12 cellular contexts compared by ENCODE assay signal in genomic region chr2:75055820-75056675, GRCh38.
DNase-seq lines count a peak whose midpoint lies in the region; ATAC-seq and TF ChIP-seq lines count a peak whose summit lies in the region.
"Had no signal": no experiment of that assay in that cellular context is flagged by ENCODE, and none has a peak within 500 bp of the region (broad histone marks: within the 10 kb centered on the region; RNA-seq: fewer than 3 reads in every experiment).

No MANE protein-coding gene starts in this region.

- H3K9me3 ChIP-seq in esophagus squamous epithelium, result no peaks in the 10 kb centered on the region
- no peaks in the 10 kb centered on the region for H3K9me3 ChIP-seq in OCI-LY7 (ENCODE audit: low read length)

- intact Hi-C loops in esophagus squamous epithelium (cut with DNase I), result no loop called here
- intact Hi-C loops in OCI-LY7 (cut with micrococcal nuclease; ENCODE audit: unreplicated experiment), result no loop called here

- no peaks in the 10 kb centered on the region for H3K79me2 ChIP-seq in OCI-LY7 (ENCODE audit: insufficient read depth, low read depth, low read length)

- H3K27me3 ChIP-seq in esophagus squamous epithelium, result no peaks in the 10 kb centered on the region

- no peaks in the 10 kb centered on the region for H4K20me1 ChIP-seq in OCI-LY7 (ENCODE audit: insufficient read depth, low read length)

- WGBS in esophagus squamous epithelium, 2 donors, result 64 to 72% methylated on average over 8 to 10 of the region's 10 CpGs

- no peak for TF ChIP-seq POLR2A in esophagus squamous epithelium (IDR thresholded peaks at IDR 0.05)

- BruUV-seq in OCI-LY7 (replicated peaks; lab: Mats Ljungman, UMichigan), result no TSS peak

- H3K36me3 ChIP-seq in esophagus squamous epithelium (no peaks in the 10 kb centered on the region), OCI-LY7 (ENCODE audit: insufficient read depth, low read length) (no peaks in the 10 kb centered on the region)

- H3K4me3 ChIP-seq in esophagus squamous epithelium (no peak overlapping the region), OCI-LY7 (ENCODE audit: low read depth, low read length, poor library complexity, severe bottlenecking) (no peak overlapping the region)
- H3K4me3 ChIP-seq: PC-9 had no signal

- TF ChIP-seq CTCF in esophagus squamous epithelium (IDR thresholded peaks at IDR 0.05), result no peak
- no peak for TF ChIP-seq CTCF in OCI-LY7 (conservative IDR thresholded peaks at IDR 0.05; ENCODE audit: low read length)

- CTCF ChIA-PET in OCI-LY7 (lab: Charles Lee; ENCODE audit: unreplicated experiment), result no interaction called here

- ATAC-seq in GM19372 (IDR thresholded peaks at IDR 0.05; ENCODE audit: low read depth, unreplicated experiment) (peak; percentile 52), HG03064 (IDR thresholded peaks at IDR 0.05; ENCODE audit: low read depth, unreplicated experiment) (peak; percentile 49)
- ATAC-seq: activated T-cell treated with anti-CD3 and anti-CD28 coated beads, Interleukin-2, amount 50 U/mL, for 4 hours had no signal

- H3K27ac ChIP-seq in esophagus squamous epithelium, result peak overlapping the region in 3 of 4 donors; percentile 31 to 68 (median 55)
- no peak overlapping the region for H3K27ac ChIP-seq in OCI-LY7 (ENCODE audit: low read depth, low read length, poor library complexity, severe bottlenecking)
- H3K27ac ChIP-seq: HL-60, PC-9 had no signal

- H3K9me2 ChIP-seq in OCI-LY7 (ENCODE audit: insufficient read depth, low read length), result no peaks in the 10 kb centered on the region

- H3K4me1 ChIP-seq in esophagus squamous epithelium (peaks cover 0 to 3% (median 0%) of the 10 kb centered on the region in 3 donors), OCI-LY7 (ENCODE audit: insufficient read depth, low read length, poor library complexity, severe bottlenecking) (no peaks in the 10 kb centered on the region)

- DNase-seq in EH (ENCODE audit: low read depth) (peak; percentile 57), esophagus squamous epithelium (lab: John Stamatoyannopoulos, UW) (no peak), OCI-LY7 (ENCODE audit: low spot score) (no peak), cortex of kidney (lab: John Stamatoyannopoulos, UW) (no peak), SK-N-DZ (ENCODE audit: low spot score) (no peak), EL (no peak)
- DNase-seq: activated T-cell treated with anti-CD3 and anti-CD28 coated beads, Interleukin-2, amount 50 U/mL, for 4 hours; effector CD8-positive, alpha-beta T cell; PC-9 had no signal

- no peak overlapping the region for H2AFZ ChIP-seq in OCI-LY7 (ENCODE audit: low read length)
- H2AFZ ChIP-seq: PC-9 had no signal

- no peak overlapping the region for H3K4me2 ChIP-seq in OCI-LY7 (ENCODE audit: low read length)
- H3K4me2 ChIP-seq: PC-9 had no signal

- POLR2A ChIA-PET in OCI-LY7 (lab: Charles Lee), result no interaction called here
